14 cellular contexts compared by ENCODE assay signal in the genomic region with DNA sequence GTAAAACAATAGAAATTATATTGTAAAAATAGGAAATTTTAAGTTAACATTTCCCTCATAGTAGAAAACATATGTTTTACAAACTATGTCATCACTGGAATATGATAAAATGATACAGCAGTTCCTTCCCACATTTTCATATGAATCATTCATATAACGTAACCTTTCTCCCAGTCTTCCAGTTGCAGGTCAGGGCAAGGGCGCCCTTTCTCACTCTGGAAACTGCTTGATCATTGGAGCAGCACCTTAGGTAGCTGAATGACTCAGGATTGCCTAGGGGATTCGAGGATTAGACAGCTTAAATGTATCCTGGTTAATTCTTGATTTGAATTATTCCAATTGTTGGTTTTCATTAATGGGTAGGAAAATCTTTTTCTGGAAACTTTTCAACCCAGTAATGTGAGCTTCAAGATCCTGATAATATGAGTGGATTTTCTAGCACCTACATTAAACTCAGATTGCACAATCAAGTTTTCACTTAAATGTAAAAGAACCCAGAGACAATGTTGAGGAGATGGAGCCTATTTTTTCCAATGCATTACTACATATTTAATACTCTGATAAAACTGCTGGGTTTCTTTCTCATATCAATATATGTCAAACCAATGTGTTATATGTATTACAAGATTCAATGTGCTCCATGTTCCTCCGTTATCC. TPM values are rescaled to one million over a fixed set of nuclear protein-coding genes. Genes with fewer than 3 reads are reported as not detected.
DNase-seq lines count a peak whose midpoint lies in the region; ATAC-seq, FAIRE-seq and TF ChIP-seq lines count a peak whose summit lies in the region.
"Had no signal": no experiment of that assay in that cellular context is flagged by ENCODE, and none has a peak within 500 bp of the region (broad histone marks: within the 10 kb centered on the region; RNA-seq: fewer than 3 reads in every experiment).

No MANE protein-coding gene starts in this region.

- no peak overlapping the region for H2AFZ ChIP-seq in fibroblast of lung (ENCODE audit: low read length)
- H2AFZ ChIP-seq: GM23338 had no signal

- H3K9ac ChIP-seq in fibroblast of lung (ENCODE audit: insufficient read depth, low read length) = no peak overlapping the region

- H3K27ac ChIP-seq in RWPE2 (ENCODE audit: poor library complexity, severe bottlenecking) (peak overlapping the region; percentile 69), fibroblast of lung (ENCODE audit: insufficient read depth, low read length) (no peak overlapping the region), heart left ventricle (no peak overlapping the region)

- peak overlapping the region; percentile 7 for H3K4me2 ChIP-seq in fibroblast of lung (ENCODE audit: extremely low read depth, insufficient read depth, low read length)
- H3K4me2 ChIP-seq: GM23338 had no signal

- H3K9me3 ChIP-seq in RWPE2 (ENCODE audit: severe bottlenecking) (no peaks in the 10 kb centered on the region), fibroblast of lung (ENCODE audit: control insufficient read depth, insufficient read depth, low read depth, low read length) (no peaks in the 10 kb centered on the region), heart left ventricle (no peaks in the 10 kb centered on the region)
- H3K9me3 ChIP-seq: mucosa of descending colon had no signal

- H4K20me1 ChIP-seq in fibroblast of lung (ENCODE audit: control insufficient read depth, extremely low read depth, insufficient read depth, low read length) = no peaks in the 10 kb centered on the region

- H3K27me3 ChIP-seq in RWPE2 (ENCODE audit: insufficient read depth, poor library complexity, severe bottlenecking) (no peaks in the 10 kb centered on the region), fibroblast of lung (ENCODE audit: control insufficient read depth, insufficient read depth, low read length) (no peaks in the 10 kb centered on the region), heart left ventricle (no peaks in the 10 kb centered on the region)

- FAIRE-seq in H54 (lab: Jason Lieb, UNC) = peak; percentile 100
- FAIRE-seq: GM12878 had no signal

- TF ChIP-seq POLR2A in H54 (IDR thresholded peaks at IDR 0.05; ENCODE audit: low read depth, low read length) (no peak), heart left ventricle (IDR thresholded peaks at IDR 0.05) (no peak)

- H3K4me3 ChIP-seq in RWPE2 (ENCODE audit: severe bottlenecking) (no peak overlapping the region), fibroblast of lung (replicated peaks in 1 of 4; ENCODE audit: control extremely low read depth in 1 of 4, insufficient read depth in 1 of 4, low read depth in 3 of 4, low read length in 4 of 4) (no peak overlapping the region), skeletal muscle cell (ENCODE audit: low read depth, low read length) (no peak overlapping the region), heart left ventricle (no peak overlapping the region)
- H3K4me3 ChIP-seq: GM12878, GM23338, mucosa of descending colon had no signal

- H3K4me1 ChIP-seq in RWPE2 (ENCODE audit: insufficient read depth, poor library complexity, severe bottlenecking) (peaks cover 33% of the 10 kb centered on the region), fibroblast of lung (ENCODE audit: control insufficient read depth, extremely low read depth, insufficient read depth, low read length) (peaks cover 2% of the 10 kb centered on the region), heart left ventricle (no peaks in the 10 kb centered on the region)

- TF ChIP-seq CTCF in RWPE2 (IDR thresholded peaks at IDR 0.05; ENCODE audit: poor library complexity, severe bottlenecking) (no peak), fibroblast of lung (conservative IDR thresholded peaks at IDR 0.05 in 1 of 2, IDR thresholded peaks at IDR 0.05 in 1 of 2; ENCODE audit: low read depth in 1 of 2, low read length in 2 of 2) (no peak), heart left ventricle (IDR thresholded peaks at IDR 0.05) (no peak)

- ATAC-seq in RWPE2 (ENCODE audit: low read depth) (peak; percentile 99), GM18867 (IDR thresholded peaks at IDR 0.05; ENCODE audit: unreplicated experiment) (no peak), heart left ventricle (no peak)
- ATAC-seq: GM12878, GM23338, mucosa of descending colon had no signal

- H3K79me2 ChIP-seq in fibroblast of lung (ENCODE audit: control insufficient read depth, insufficient read depth, low read length) = no peaks in the 10 kb centered on the region

- 83 to 90% (median 90%) methylated on average over 4 of the region's 4 CpGs for WGBS in heart left ventricle, 4 donors

- intact Hi-C loops in heart left ventricle (cut with DNase I) = no loop called here

- DNase-seq in H54 (ENCODE audit: insufficient read length, low spot score) (peak; percentile 58), RWPE2 (ENCODE audit: low spot score) (peak; percentile 90), fibroblast of lung (ENCODE audit: low read depth in 2 of 2) (peak; percentile 84 to 91), skeletal muscle cell (ENCODE audit: low read depth) (peak; percentile 48), DMS 273 (lab: John Stamatoyannopoulos, UW; ENCODE audit: unreplicated experiment) (no peak), NCI-H524 treated with DMSO at 0.1 percent for 48 hours (lab: John Stamatoyannopoulos, UW) (no peak), heart left ventricle (no peak)
- DNase-seq: activated CD8-positive, alpha-beta memory T cell treated with anti-CD3 and anti-CD28 coated beads, Interleukin-2, amount 50 U/mL, for 48 hours; mucosa of descending colon; NCI-H526; SIG-M5 had no signal

- H3K36me3 ChIP-seq in RWPE2 (ENCODE audit: low read depth) (no peaks in the 10 kb centered on the region), fibroblast of lung (ENCODE audit: control insufficient read depth, insufficient read depth, low read length) (no peaks in the 10 kb centered on the region), heart left ventricle (no peaks in the 10 kb centered on the region)

RNA-seq across cellular contexts. Expression of a gene that starts 32.6 kb away (rescaled TPM):
- total RNA-seq in fibroblast of lung (578 and 966 TPM in 2 replicates), heart left ventricle (100 to 1,000 TPM in 3 of 9 donors, 10 to 100 TPM in 6; 29.4 to 139 (median 51.1) TPM)
- polyA plus RNA-seq in fibroblast of lung (817 and 860 TPM in 2 replicates), heart left ventricle (10 to 100 TPM; 52.7 to 89.9 TPM)
- polyA plus RNA-seq in fibroblast of lung (2012) = 500 and 603 TPM in 2 replicates
- 42.9 and 82.4 TPM in 2 replicates for polyA minus RNA-seq in fibroblast of lung (ENCODE audit: low replicate concordance)

Comparison
In these comparisons a context has a peak if more than half of its experiments do, and no peak if none do; other contexts are left out.
1. DNase-seq: peak in H54 (single experiment), RWPE2 (single experiment), fibroblast of lung (2 of 2) and skeletal muscle cell (single experiment); none in DMS 273 (single experiment), NCI-H524 treated with DMSO at 0.1 percent for 48 hours (single experiment) and heart left ventricle (0 of 5).